ENCODE assay signal across 8 cellular contexts in the genomic region with DNA sequence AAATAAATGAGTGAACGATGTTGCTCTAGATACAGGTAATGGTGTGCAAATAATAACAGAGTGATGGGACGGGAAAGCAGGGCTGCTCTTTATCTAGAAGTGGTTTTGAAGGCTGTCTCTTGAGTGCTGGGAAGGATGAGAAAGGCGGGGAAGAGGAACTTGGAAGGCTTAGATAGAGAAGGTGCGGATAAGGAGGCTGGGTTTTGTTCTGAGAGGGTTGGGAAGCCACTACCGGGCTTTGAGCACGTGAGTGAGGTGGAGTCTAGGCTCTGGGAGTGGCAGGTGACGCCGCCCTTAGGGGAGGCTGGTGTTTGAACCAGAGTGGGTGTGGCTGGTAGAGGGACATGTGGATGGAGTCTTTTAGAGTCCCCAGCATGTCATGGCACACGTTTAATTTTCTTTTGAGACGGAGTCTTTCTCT. TPM values are rescaled to one million over a fixed set of nuclear protein-coding genes. Genes with fewer than 3 reads are reported as not detected.
A peak's percentile ranks its signal among the peaks of the same experiment; 100 is the strongest.
DNase-seq lines count a peak whose midpoint lies in the region; ATAC-seq, FAIRE-seq and TF ChIP-seq lines count a peak whose summit lies in the region.

No MANE protein-coding gene starts in this region.

- H3K9me3 ChIP-seq in HAP-1 (peaks cover 7% of the 10 kb centered on the region), spleen (no peaks in the 10 kb centered on the region)

- peak overlapping the region; percentile 84 for H3K4me3 ChIP-seq in HAP-1
- peak overlapping the region; percentile 43 to 97 (median 82) for H3K4me3 ChIP-seq in spleen

- no peak for ATAC-seq in GM21423 (IDR thresholded peaks at IDR 0.05; ENCODE audit: unreplicated experiment)

- 5 to 7% (median 7%) methylated on average over 10 of the region's 10 CpGs for WGBS in spleen, 5 donors

- intact Hi-C loops in spleen (cut with DNase I; ENCODE audit: low total_unique reads): no loop called here

- H3K27ac ChIP-seq in spleen: peak overlapping the region; percentile 96 to 99 (median 98)

- H3K36me3 ChIP-seq in HAP-1 (replicated peaks) (peaks cover 45% of the 10 kb centered on the region), spleen (peaks cover 0 to 44% (median 14%) of the 10 kb centered on the region in 6 donors)

- H3K4me1 ChIP-seq in HAP-1 (peaks cover 8% of the 10 kb centered on the region; the same call in 1 of the 2 replicates), spleen (peaks cover 15 to 65% (median 33%) of the 10 kb centered on the region in 6 donors)

- in situ Hi-C loops in HAP-1 (cut with MboI; ENCODE audit: low sequenced_read_pairs): no loop called here

- FAIRE-seq in D721Med (lab: Jason Lieb, UNC): no peak

- no peak for TF ChIP-seq CTCF in D721Med (IDR thresholded peaks at IDR 0.05; ENCODE audit: insufficient read depth, missing control alignments)
- TF ChIP-seq CTCF in spleen (IDR thresholded peaks at IDR 0.05 in 8 of 11, conservative IDR thresholded peaks at IDR 0.05 in 3 of 11): no peak

- H3K27me3 ChIP-seq in HAP-1 (ENCODE audit: low read depth) (no peaks in the 10 kb centered on the region), spleen (replicated peaks in 1 of 7) (no peaks in the 10 kb centered on the region)

- no peak for TF ChIP-seq POLR2A in spleen (IDR thresholded peaks at IDR 0.05)

- DNase-seq in D721Med (ENCODE audit: insufficient read length, low spot score): peak; percentile 77
- peak; percentile 87 to 91 for DNase-seq in HAP-1 (ENCODE audit: low spot score in 2 of 2)
- peak; percentile 67 for DNase-seq in NCI-H2029 treated with DMSO at 0.1 percent for 48 hours (lab: John Stamatoyannopoulos, UW)
- DNase-seq in T-helper 9 cell: peak; percentile 47
- peak; percentile 77 for DNase-seq in astrocyte of the hippocampus (ENCODE audit: low read depth, low spot score)
- DNase-seq in iPS-NIHi7 (ENCODE audit: extremely low spot score): peak; percentile 89
- peak; percentile 86 for DNase-seq in spleen

RNA-seq across cellular contexts. Expression of a gene that starts 0.8 kb away (rescaled TPM):
- 10 to 100 TPM; 17.2 to 27.4 (median 18.7) TPM for total RNA-seq in spleen
- polyA plus RNA-seq in spleen: 10 to 100 TPM; 25.8 to 29.0 (median 28.5) TPM

RNA-seq across cellular contexts. Expression of a gene that starts 0.9 kb away (rescaled TPM):
- 100 to 1,000 TPM in 2 of 7 donors, 10 to 100 TPM in 5; 55.7 to 109 (median 79.1) TPM for total RNA-seq in spleen
- polyA plus RNA-seq in spleen: 100 to 1,000 TPM in 2 of 3 donors, 10 to 100 TPM in 1; 54.5 to 127 (median 106) TPM

RNA-seq across cellular contexts. Expression of a gene that starts 29.6 kb away (rescaled TPM):
- 10 to 100 TPM; 12.5 to 25.3 (median 16.8) TPM for total RNA-seq in spleen
- 10 to 100 TPM in 2 of 3 donors, 1 to 10 TPM in 1; 9.7 to 11.6 (median 10.6) TPM for polyA plus RNA-seq in spleen
